ENCODE assay signal across 23 cellular contexts in genomic region chr4:1658146-1658545, GRCh38. TPM values are rescaled to one million over a fixed set of nuclear protein-coding genes. Genes with fewer than 3 reads are reported as not detected.
DNase-seq lines count a peak whose midpoint lies in the region; ATAC-seq and TF ChIP-seq lines count a peak whose summit lies in the region.
"Had no signal": no experiment of that assay in that cellular context is flagged by ENCODE, and none has a peak within 500 bp of the region (broad histone marks: within the 10 kb centered on the region; RNA-seq: fewer than 3 reads in every experiment).

No MANE protein-coding gene starts in this region.

- no peak overlapping the region for H3K23ac ChIP-seq in neuronal stem cell (ENCODE audit: low read depth, low read length, poor library complexity)

- H3K27ac ChIP-seq in neuronal stem cell (replicated peaks; ENCODE audit: low read length) = no peak overlapping the region
- H3K27ac ChIP-seq: 22Rv1; A549; BLaER1 treated with 17β-estradiol and CSF1 and Interleukin-3, amounts not matched to agents 10 nM and 100 nM had no signal

- TF ChIP-seq CTCF in Calu3 (IDR thresholded peaks at IDR 0.05; ENCODE audit: unreplicated experiment) = no peak

- BruUV-seq in Calu3 (replicated peaks; lab: Mats Ljungman, UMichigan) = no TSS peak

- no peak overlapping the region for H3K4me3 ChIP-seq in neuronal stem cell (ENCODE audit: low read length in 2 of 2)
- H3K4me3 ChIP-seq: A549; BLaER1 treated with 17β-estradiol and CSF1 and Interleukin-3, amounts not matched to agents 10 nM and 100 nM; GM12878; HAP-1 had no signal

- no peak overlapping the region for H4K8ac ChIP-seq in neuronal stem cell (ENCODE audit: low read depth, low read length)

- no peak overlapping the region for H2BK5ac ChIP-seq in neuronal stem cell (ENCODE audit: low read length)

- H3K9ac ChIP-seq in neuronal stem cell (ENCODE audit: low read depth, low read length, poor library complexity) = no peak overlapping the region

- H3K4me2 ChIP-seq in neuronal stem cell (ENCODE audit: insufficient read depth, low read length, poor library complexity, severe bottlenecking) = no peak overlapping the region
- H3K4me2 ChIP-seq: A549; BLaER1 treated with 17β-estradiol and CSF1 and Interleukin-3, amounts not matched to agents 10 nM and 100 nM had no signal

- H3K4me1 Mint-ChIP-seq in Calu3 (ENCODE audit: low read depth, unreplicated experiment) = no peaks in the 10 kb centered on the region
- H3K4me1 Mint-ChIP-seq: CD14-positive monocyte; CD8-positive, alpha-beta memory T cell had no signal

- CTCF ChIA-PET in Calu3 (lab: Charles Lee) = interaction anchor here (0.7 kb wide), 1 partner anchor 984 kb away, joined by 3 read pairs; the partner anchor contains the start of gene ATP5ME

- no peaks in the 10 kb centered on the region for H3K9me3 Mint-ChIP-seq in Calu3 (ENCODE audit: low read depth, unreplicated experiment)
- H3K9me3 Mint-ChIP-seq: CD4-positive, alpha-beta T cell; CD8-positive, alpha-beta memory T cell had no signal

- no peak overlapping the region for H4K91ac ChIP-seq in neuronal stem cell (ENCODE audit: low read depth, low read length, poor library complexity)

- H2BK15ac ChIP-seq in neuronal stem cell (ENCODE audit: low read length) = no peak overlapping the region

- peak overlapping the region; percentile 71 for H3K18ac ChIP-seq in neuronal stem cell (ENCODE audit: low read length)

- H2BK12ac ChIP-seq in neuronal stem cell (ENCODE audit: low read length) = no peak overlapping the region

- H2BK120ac ChIP-seq in neuronal stem cell (ENCODE audit: low read depth, low read length) = no peak overlapping the region

- no peaks in the 10 kb centered on the region for H3K27me3 ChIP-seq in neuronal stem cell (ENCODE audit: control insufficient read depth in 3 of 3, insufficient read depth in 3 of 3, low read depth in 1 of 3, low read length in 3 of 3)
- H3K27me3 ChIP-seq: BE2C; BLaER1 treated with 17β-estradiol and CSF1 and Interleukin-3, amounts not matched to agents 10 nM and 100 nM had no signal

- H2AK5ac ChIP-seq in neuronal stem cell (ENCODE audit: low read depth, low read length) = no peak overlapping the region

- H3K36me3 ChIP-seq in neuronal stem cell (replicated peaks in 1 of 2; ENCODE audit: control insufficient read depth in 2 of 2, insufficient read depth in 2 of 2, low read length in 2 of 2) = no peaks in the 10 kb centered on the region
- H3K36me3 ChIP-seq: BE2C; BLaER1 treated with 17β-estradiol and CSF1 and Interleukin-3, amounts not matched to agents 10 nM and 100 nM; HAP-1 had no signal

- no peaks in the 10 kb centered on the region for H3K9me3 ChIP-seq in neuronal stem cell (replicated peaks in 1 of 2; ENCODE audit: control insufficient read depth in 2 of 2, insufficient read depth in 1 of 2, low read depth in 1 of 2, low read length in 2 of 2)
- H3K9me3 ChIP-seq: A549; BE2C; BLaER1 treated with 17β-estradiol and CSF1 and Interleukin-3, amounts not matched to agents 10 nM and 100 nM; HAP-1 had no signal

- no peak overlapping the region for H3K4me3 Mint-ChIP-seq in Calu3 (ENCODE audit: low read depth, unreplicated experiment)
- H3K4me3 Mint-ChIP-seq: CD14-positive monocyte; CD4-positive, alpha-beta T cell; CD8-positive, alpha-beta memory T cell had no signal

- ATAC-seq in Right ventricle myocardium inferior (no peak), Right ventricle myocardium superior (ENCODE audit: poor library complexity) (no peak), HG02938 (IDR thresholded peaks at IDR 0.05; ENCODE audit: unreplicated experiment) (no peak)
- ATAC-seq: A549, GM12878 had no signal

- H3K27me3 Mint-ChIP-seq in Calu3 (ENCODE audit: unreplicated experiment) = no peaks in the 10 kb centered on the region
- H3K27me3 Mint-ChIP-seq: CD4-positive, alpha-beta T cell; CD8-positive, alpha-beta memory T cell had no signal

- H3K36me3 Mint-ChIP-seq in Calu3 (ENCODE audit: insufficient read depth, unreplicated experiment) = no peaks in the 10 kb centered on the region

- peaks cover 2% of the 10 kb centered on the region for H3K79me1 ChIP-seq in neuronal stem cell (ENCODE audit: low read depth, low read length)

- peak overlapping the region; percentile 82 for H3K14ac ChIP-seq in neuronal stem cell (ENCODE audit: low read length)

- no CpG with 5 or more reads among the region's 12 CpGs for WGBS in neuronal stem cell (ENCODE audit: extremely low coverage in 2 of 2, insufficient read length in 2 of 2, insufficient replicate concordance in 1 of 2), 2 donors

- no peak overlapping the region for H3K27ac Mint-ChIP-seq in Calu3 (ENCODE audit: unreplicated experiment)
- H3K27ac Mint-ChIP-seq: CD4-positive, alpha-beta T cell; CD8-positive, alpha-beta memory T cell had no signal

- no peak overlapping the region for H2AFZ ChIP-seq in neuronal stem cell (ENCODE audit: low read length)

- no peaks in the 10 kb centered on the region for H3K4me1 ChIP-seq in neuronal stem cell (ENCODE audit: control insufficient read depth in 2 of 2, insufficient read depth in 1 of 2, low read depth in 1 of 2, low read length in 2 of 2)
- H3K4me1 ChIP-seq: A549, BE2C, HAP-1 had no signal

- peak; percentile 40 for DNase-seq in Right ventricle myocardium inferior (ENCODE audit: missing footprints)
- DNase-seq in Right ventricle myocardium superior = no peak
- peak; percentile 4 for DNase-seq in LoVo (ENCODE audit: low spot score)
- DNase-seq in neuronal stem cell (ENCODE audit: low spot score) = no peak
- DNase-seq in NOMO-1 treated with dmso at 0.1 percent for 144 hours (lab: John Stamatoyannopoulos, UW; ENCODE audit: unreplicated experiment) = no peak
- no peak for DNase-seq in Calu3
- DNase-seq: ACHN; AML-193; BE2C; CD4-positive, alpha-beta T cell; CD8-positive, alpha-beta memory T cell; DMS53; DND-41; EL; GDM1; GOT3 had no signal

- no peak overlapping the region for H3K4ac ChIP-seq in neuronal stem cell (ENCODE audit: low read length)

- intact Hi-C loops in Right ventricle myocardium inferior (cut with DNase I) (no loop called here), Right ventricle myocardium superior (cut with DNase I) (no loop called here), Calu3 (cut with micrococcal nuclease; ENCODE audit: unreplicated experiment) (no loop called here)

RNA-seq across cellular contexts. Expression of gene FAM53A, which starts 26.0 kb away (rescaled TPM):
- total RNA-seq in Right ventricle myocardium inferior (0.49 TPM), Right ventricle myocardium superior (1.0 TPM), Calu3 (2022) (5.3 and 7.3 TPM in 2 replicates)
- polyA plus RNA-seq in neuronal stem cell (2013, experiment 1 of 2) = 2.0 TPM
- 1.3 TPM for polyA plus RNA-seq in neuronal stem cell (2013, experiment 2 of 2)

RNA-seq across cellular contexts. Expression of gene SLBP, which starts 54.0 kb away (rescaled TPM):
- 13.7 TPM for total RNA-seq in Right ventricle myocardium inferior
- total RNA-seq in Right ventricle myocardium superior = 12.6 TPM
- polyA plus RNA-seq in neuronal stem cell (2013, experiment 1 of 2) = 44.6 TPM
- 44.5 TPM for polyA plus RNA-seq in neuronal stem cell (2013, experiment 2 of 2)
- 46.1 and 49.3 TPM in 2 replicates for total RNA-seq in Calu3 (2022)

Comparison
In these comparisons a context has a peak if more than half of its experiments do, and no peak if none do; other contexts are left out.
1. DNase-seq: peak in Right ventricle myocardium inferior (single experiment) and LoVo (single experiment); none in Right ventricle myocardium superior (single experiment), neuronal stem cell (single experiment), NOMO-1 treated with dmso at 0.1 percent for 144 hours (single experiment) and Calu3 (single experiment).